1 cellular context compared by ENCODE assay signal in the genomic region with DNA sequence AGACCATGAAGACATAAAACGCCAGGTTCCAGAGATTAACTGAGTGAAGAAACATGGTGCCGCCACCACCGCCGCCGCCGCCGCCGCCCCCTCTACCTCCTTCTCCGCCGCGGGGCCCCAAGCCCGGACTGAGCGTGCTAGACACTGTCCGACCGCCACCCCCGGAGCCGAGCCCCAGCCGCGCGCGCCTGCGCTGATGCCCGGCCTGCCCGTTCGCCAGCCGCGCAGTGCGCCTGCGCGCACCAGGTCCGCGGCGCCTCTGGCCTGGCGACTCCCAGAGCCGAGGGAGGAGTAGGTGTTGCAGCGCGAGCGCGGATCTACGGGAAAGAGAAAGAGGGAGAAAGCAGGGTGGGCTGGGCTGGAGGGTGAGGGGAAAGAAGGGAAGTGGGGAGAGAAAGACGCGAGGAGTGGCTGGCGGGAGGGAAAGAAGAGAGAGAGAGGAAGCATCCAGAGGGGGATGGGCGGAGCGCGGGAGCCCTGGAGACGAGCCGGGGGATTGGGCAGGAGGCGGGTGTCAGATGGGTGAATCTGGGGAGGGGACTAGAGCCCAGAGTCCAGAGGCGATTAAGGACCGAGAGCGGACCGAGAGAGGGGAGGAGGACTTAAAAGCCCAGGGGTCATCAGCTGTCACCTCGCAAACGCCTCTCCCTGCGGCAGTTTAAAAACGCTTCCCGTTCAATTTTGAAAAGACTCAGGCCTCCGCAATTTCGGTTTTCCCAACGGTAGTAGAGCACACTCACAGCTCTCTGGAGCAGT.
TF ChIP-seq lines count a peak whose summit lies in the region.

A gene with protein sequence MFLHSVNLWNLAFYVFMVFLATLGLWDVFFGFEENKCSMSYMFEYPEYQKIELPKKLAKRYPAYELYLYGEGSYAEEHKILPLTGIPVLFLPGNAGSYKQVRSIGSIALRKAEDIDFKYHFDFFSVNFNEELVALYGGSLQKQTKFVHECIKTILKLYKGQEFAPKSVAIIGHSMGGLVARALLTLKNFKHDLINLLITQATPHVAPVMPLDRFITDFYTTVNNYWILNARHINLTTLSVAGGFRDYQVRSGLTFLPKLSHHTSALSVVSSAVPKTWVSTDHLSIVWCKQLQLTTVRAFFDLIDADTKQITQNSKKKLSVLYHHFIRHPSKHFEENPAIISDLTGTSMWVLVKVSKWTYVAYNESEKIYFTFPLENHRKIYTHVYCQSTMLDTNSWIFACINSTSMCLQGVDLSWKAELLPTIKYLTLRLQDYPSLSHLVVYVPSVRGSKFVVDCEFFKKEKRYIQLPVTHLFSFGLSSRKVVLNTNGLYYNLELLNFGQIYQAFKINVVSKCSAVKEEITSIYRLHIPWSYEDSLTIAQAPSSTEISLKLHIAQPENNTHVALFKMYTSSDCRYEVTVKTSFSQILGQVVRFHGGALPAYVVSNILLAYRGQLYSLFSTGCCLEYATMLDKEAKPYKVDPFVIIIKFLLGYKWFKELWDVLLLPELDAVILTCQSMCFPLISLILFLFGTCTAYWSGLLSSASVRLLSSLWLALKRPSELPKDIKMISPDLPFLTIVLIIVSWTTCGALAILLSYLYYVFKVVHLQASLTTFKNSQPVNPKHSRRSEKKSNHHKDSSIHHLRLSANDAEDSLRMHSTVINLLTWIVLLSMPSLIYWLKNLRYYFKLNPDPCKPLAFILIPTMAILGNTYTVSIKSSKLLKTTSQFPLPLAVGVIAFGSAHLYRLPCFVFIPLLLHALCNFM (minus strand): TSS at position 146 of the 756 bp plus-strand sequence. CDS start 91 bp downstream, at position 55.

TF ChIP-seq in K562, 482 proteins besides CTCF, POLR2A, EP300 and RAD21 (continued from another document and continues in another):
- peak; percentile 37; the same call in 1 of the 2 replicates for TF ChIP-seq MGA (IDR thresholded peaks at IDR 0.05)
- TF ChIP-seq EGR1 (conservative IDR thresholded peaks at IDR 0.05) = 0 out of 2 replicates have a peak, but pooled peaks have one; percentile 18
- TF ChIP-seq SRSF1 (IDR thresholded peaks at IDR 0.05; ENCODE audit: low read depth, low read length) = no peak
- TF ChIP-seq UBTF (IDR thresholded peaks at IDR 0.05; ENCODE audit: borderline replicate concordance in 1 of 2, low read depth in 2 of 2, low read length in 2 of 2) = 0 out of 4 replicates have a peak, but pooled peaks of 1 of the 2 experiments have one; percentile 46
- TF ChIP-seq HNRNPLL (IDR thresholded peaks at IDR 0.05; ENCODE audit: low read depth, low read length, poor library complexity, severe bottlenecking) = peak; percentile 25
- TF ChIP-seq, protein P1, sequence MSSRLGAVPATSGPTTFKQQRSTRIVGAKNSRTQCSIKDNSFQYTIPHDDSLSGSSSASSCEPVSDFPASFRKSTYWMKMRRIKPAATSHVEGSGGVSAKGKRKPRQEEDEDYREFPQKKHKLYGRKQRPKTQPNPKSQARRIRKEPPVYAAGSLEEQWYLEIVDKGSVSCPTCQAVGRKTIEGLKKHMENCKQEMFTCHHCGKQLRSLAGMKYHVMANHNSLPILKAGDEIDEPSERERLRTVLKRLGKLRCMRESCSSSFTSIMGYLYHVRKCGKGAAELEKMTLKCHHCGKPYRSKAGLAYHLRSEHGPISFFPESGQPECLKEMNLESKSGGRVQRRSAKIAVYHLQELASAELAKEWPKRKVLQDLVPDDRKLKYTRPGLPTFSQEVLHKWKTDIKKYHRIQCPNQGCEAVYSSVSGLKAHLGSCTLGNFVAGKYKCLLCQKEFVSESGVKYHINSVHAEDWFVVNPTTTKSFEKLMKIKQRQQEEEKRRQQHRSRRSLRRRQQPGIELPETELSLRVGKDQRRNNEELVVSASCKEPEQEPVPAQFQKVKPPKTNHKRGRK (tag; IDR thresholded peaks at IDR 0.05) = peak; percentile 86
- no peak for TF ChIP-seq SMARCC2 (IDR thresholded peaks at IDR 0.05; ENCODE audit: low read depth)
- TF ChIP-seq PHF8 (IDR thresholded peaks at IDR 0.05; ENCODE audit: borderline replicate concordance, low read length) = peak; percentile 36; the same call in 1 of the 2 replicates
- peak; percentile 39; the same call in 1 of the 2 replicates for TF ChIP-seq HBP1 (CRISPR knock-in tag; IDR thresholded peaks at IDR 0.05)
- no peak for TF ChIP-seq MCM2 (IDR thresholded peaks at IDR 0.05; ENCODE audit: low read depth)
- no peak for TF ChIP-seq ZBTB12 (CRISPR knock-in tag; IDR thresholded peaks at IDR 0.05)
- TF ChIP-seq MEIS2 (IDR thresholded peaks at IDR 0.05; ENCODE audit: partially characterized antibody) = peak; percentile 53
- 0 out of 2 replicates have a peak, but pooled peaks have one; percentile 25 for TF ChIP-seq TOE1 (IDR thresholded peaks at IDR 0.05; ENCODE audit: borderline replicate concordance)
- TF ChIP-seq TOE1 (CRISPR knock-in tag; IDR thresholded peaks at IDR 0.05; ENCODE audit: borderline replicate concordance, low read depth) = no peak
- TF ChIP-seq, protein P2, sequence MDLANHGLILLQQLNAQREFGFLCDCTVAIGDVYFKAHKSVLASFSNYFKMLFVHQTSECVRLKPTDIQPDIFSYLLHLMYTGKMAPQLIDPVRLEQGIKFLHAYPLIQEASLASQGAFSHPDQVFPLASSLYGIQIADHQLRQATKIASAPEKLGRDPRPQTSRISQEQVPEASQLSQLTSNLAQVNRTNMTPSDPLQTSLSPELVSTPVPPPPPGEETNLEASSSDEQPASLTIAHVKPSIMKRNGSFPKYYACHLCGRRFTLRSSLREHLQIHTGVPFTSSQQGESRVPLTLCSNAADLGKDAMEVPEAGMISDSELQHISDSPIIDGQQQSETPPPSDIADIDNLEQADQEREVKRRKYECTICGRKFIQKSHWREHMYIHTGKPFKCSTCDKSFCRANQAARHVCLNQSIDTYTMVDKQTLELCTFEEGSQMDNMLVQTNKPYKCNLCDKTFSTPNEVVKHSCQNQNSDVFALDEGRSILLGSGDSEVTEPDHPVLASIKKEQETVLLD (IDR thresholded peaks at IDR 0.05) = 0 out of 2 replicates have a peak, but pooled peaks have one; percentile 31
- no peak for TF ChIP-seq CREB5 (CRISPR knock-in tag; IDR thresholded peaks at IDR 0.05)
- TF ChIP-seq L3MBTL2 (IDR thresholded peaks at IDR 0.05) = peak; percentile 37; the same call in 1 of the 2 replicates
- TF ChIP-seq ZNF354B (CRISPR knock-in tag; IDR thresholded peaks at IDR 0.05) = no peak
- TF ChIP-seq PHF20 (IDR thresholded peaks at IDR 0.05; ENCODE audit: partially characterized antibody) = peak; percentile 41
- no peak for TF ChIP-seq TCF7 (IDR thresholded peaks at IDR 0.05; ENCODE audit: borderline replicate concordance)
